Comparison of ENCODE assay signal across 1 cellular context in the genomic region with DNA sequence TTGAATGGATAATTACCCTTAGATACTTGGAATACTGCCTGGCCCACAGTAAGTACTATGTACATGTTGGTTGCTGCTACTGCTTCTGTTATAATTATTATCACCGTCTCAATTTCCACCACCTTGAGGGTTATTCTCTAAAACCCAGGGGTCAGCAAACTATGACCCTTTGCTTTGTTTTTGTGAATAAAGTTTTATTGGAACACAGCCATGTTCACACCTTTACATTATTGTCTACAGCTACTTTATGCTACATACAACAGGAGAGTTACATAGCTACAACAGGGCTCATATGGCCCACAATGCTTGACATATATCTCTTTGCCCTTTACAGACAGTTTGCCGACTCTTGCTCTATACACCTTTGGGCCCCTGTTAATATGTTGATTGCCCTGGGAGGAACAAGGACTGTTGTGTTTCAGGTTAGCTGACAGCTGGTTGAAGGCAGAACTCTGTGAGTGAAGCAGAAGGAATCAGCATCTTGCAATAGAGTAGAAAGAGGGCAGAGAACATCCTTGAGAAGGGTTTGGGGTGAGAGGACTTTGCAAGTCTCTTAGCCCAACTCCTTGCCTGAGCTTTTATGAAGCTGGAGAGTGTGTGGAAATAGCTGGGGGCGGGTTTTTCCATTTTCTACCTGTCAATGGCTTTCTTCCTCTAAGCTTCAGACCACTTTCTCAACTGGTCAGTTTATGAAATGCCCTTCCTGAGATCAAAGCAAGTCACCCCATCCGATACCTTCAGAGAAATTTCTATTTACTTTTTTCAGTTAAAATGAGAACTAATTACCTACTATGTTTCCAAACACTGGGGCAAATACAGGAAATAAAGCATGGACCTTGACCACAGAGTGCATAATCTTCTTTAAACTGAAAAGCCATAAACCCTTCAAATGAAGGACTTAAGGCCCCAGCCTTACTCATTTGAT.
TF ChIP-seq lines count a peak whose summit lies in the region.

No MANE protein-coding gene starts in this region.

TF ChIP-seq in HepG2, 621 proteins besides CTCF, POLR2A, EP300 and RAD21 (continued from another document and continues in another):
- TF ChIP-seq, protein P1, sequence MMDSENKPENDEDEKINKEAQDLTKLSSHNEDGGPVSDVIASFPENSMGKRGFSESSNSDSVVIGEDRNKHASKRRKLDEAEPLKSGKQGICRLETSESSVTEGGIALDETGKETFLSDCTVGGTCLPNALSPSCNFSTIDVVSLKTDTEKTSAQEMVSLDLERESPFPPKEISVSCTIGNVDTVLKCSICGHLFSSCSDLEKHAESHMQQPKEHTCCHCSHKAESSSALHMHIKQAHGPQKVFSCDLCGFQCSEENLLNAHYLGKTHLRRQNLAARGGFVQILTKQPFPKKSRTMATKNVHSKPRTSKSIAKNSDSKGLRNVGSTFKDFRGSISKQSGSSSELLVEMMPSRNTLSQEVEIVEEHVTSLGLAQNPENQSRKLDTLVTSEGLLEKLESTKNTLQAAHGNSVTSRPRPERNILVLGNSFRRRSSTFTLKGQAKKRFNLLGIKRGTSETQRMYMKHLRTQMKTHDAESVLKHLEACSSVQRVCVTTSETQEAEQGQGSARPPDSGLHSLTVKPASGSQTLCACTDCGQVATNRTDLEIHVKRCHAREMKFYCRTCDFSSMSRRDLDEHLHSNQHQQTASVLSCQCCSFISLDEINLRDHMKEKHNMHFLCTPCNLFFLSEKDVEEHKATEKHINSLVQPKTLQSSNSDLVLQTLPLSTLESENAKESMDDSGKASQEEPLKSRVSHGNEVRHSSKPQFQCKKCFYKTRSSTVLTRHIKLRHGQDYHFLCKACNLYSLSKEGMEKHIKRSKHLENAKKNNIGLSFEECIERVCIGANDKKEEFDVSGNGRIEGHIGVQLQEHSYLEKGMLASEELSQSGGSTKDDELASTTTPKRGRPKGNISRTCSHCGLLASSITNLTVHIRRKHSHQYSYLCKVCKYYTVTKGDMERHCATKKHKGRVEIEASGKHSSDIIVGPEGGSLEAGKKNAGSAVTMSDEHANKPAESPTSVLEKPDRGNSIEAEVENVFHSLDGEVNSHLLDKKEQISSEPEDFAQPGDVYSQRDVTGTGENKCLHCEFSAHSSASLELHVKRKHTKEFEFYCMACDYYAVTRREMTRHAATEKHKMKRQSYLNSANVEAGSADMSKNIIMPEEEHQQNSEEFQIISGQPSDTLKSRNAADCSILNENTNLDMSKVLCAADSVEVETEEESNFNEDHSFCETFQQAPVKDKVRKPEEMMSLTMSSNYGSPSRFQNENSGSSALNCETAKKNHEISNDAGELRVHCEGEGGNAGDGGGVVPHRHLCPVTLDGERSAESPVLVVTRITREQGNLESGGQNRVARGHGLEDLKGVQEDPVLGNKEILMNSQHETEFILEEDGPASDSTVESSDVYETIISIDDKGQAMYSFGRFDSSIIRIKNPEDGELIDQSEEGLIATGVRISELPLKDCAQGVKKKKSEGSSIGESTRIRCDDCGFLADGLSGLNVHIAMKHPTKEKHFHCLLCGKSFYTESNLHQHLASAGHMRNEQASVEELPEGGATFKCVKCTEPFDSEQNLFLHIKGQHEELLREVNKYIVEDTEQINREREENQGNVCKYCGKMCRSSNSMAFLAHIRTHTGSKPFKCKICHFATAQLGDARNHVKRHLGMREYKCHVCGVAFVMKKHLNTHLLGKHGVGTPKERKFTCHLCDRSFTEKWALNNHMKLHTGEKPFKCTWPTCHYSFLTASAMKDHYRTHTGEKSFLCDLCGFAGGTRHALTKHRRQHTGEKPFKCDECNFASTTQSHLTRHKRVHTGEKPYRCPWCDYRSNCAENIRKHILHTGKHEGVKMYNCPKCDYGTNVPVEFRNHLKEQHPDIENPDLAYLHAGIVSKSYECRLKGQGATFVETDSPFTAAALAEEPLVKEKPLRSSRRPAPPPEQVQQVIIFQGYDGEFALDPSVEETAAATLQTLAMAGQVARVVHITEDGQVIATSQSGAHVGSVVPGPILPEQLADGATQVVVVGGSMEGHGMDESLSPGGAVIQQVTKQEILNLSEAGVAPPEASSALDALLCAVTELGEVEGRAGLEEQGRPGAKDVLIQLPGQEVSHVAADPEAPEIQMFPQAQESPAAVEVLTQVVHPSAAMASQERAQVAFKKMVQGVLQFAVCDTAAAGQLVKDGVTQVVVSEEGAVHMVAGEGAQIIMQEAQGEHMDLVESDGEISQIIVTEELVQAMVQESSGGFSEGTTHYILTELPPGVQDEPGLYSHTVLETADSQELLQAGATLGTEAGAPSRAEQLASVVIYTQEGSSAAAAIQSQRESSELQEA (CRISPR knock-in tag; IDR thresholded peaks at IDR 0.05; ENCODE audit: not compliant biosample characterization) = no peak
- TF ChIP-seq, protein P2, sequence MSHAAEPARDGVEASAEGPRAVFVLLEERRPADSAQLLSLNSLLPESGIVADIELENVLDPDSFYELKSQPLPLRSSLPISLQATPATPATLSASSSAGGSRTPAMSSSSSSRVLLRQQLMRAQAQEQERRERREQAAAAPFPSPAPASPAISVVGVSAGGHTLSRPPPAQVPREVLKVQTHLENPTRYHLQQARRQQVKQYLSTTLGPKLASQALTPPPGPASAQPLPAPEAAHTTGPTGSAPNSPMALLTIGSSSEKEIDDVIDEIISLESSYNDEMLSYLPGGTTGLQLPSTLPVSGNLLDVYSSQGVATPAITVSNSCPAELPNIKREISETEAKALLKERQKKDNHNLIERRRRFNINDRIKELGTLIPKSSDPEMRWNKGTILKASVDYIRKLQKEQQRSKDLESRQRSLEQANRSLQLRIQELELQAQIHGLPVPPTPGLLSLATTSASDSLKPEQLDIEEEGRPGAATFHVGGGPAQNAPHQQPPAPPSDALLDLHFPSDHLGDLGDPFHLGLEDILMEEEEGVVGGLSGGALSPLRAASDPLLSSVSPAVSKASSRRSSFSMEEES (CRISPR knock-in tag; IDR thresholded peaks at IDR 0.05) = no peak
- TF ChIP-seq HIVEP1 (CRISPR knock-in tag; IDR thresholded peaks at IDR 0.05) = no peak
- TF ChIP-seq ZNF709 (CRISPR knock-in tag; IDR thresholded peaks at IDR 0.05) = no peak
- TF ChIP-seq ZNF629 (CRISPR knock-in tag; conservative IDR thresholded peaks at IDR 0.05) = no peak
- no peak for TF ChIP-seq SYNCRIP (IDR thresholded peaks at IDR 0.05; ENCODE audit: insufficient read depth, low read depth, low read length)
- TF ChIP-seq, protein P3, sequence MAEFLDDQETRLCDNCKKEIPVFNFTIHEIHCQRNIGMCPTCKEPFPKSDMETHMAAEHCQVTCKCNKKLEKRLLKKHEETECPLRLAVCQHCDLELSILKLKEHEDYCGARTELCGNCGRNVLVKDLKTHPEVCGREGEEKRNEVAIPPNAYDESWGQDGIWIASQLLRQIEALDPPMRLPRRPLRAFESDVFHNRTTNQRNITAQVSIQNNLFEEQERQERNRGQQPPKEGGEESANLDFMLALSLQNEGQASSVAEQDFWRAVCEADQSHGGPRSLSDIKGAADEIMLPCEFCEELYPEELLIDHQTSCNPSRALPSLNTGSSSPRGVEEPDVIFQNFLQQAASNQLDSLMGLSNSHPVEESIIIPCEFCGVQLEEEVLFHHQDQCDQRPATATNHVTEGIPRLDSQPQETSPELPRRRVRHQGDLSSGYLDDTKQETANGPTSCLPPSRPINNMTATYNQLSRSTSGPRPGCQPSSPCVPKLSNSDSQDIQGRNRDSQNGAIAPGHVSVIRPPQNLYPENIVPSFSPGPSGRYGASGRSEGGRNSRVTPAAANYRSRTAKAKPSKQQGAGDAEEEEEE (CRISPR knock-in tag; IDR thresholded peaks at IDR 0.05; ENCODE audit: borderline replicate concordance) = no peak
- TF ChIP-seq, protein P4, sequence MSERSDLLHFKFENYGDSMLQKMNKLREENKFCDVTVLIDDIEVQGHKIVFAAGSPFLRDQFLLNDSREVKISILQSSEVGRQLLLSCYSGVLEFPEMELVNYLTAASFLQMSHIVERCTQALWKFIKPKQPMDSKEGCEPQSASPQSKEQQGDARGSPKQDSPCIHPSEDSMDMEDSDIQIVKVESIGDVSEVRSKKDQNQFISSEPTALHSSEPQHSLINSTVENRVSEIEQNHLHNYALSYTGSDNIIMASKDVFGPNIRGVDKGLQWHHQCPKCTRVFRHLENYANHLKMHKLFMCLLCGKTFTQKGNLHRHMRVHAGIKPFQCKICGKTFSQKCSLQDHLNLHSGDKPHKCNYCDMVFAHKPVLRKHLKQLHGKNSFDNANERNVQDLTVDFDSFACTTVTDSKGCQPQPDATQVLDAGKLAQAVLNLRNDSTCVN (CRISPR knock-in tag; IDR thresholded peaks at IDR 0.05; ENCODE audit: borderline replicate concordance) = no peak
- TF ChIP-seq ZNF101 (CRISPR knock-in tag; IDR thresholded peaks at IDR 0.05; ENCODE audit: borderline replicate concordance, low read depth) = no peak
- no peak for TF ChIP-seq SOX6 (IDR thresholded peaks at IDR 0.05)
- no peak for TF ChIP-seq SOX6 (CRISPR knock-in tag; IDR thresholded peaks at IDR 0.05)
- TF ChIP-seq TCF7L2 (IDR thresholded peaks at IDR 0.05; ENCODE audit: low read depth, low read length) = no peak; the same call in 1 of the 2 replicates
- TF ChIP-seq, protein P5, sequence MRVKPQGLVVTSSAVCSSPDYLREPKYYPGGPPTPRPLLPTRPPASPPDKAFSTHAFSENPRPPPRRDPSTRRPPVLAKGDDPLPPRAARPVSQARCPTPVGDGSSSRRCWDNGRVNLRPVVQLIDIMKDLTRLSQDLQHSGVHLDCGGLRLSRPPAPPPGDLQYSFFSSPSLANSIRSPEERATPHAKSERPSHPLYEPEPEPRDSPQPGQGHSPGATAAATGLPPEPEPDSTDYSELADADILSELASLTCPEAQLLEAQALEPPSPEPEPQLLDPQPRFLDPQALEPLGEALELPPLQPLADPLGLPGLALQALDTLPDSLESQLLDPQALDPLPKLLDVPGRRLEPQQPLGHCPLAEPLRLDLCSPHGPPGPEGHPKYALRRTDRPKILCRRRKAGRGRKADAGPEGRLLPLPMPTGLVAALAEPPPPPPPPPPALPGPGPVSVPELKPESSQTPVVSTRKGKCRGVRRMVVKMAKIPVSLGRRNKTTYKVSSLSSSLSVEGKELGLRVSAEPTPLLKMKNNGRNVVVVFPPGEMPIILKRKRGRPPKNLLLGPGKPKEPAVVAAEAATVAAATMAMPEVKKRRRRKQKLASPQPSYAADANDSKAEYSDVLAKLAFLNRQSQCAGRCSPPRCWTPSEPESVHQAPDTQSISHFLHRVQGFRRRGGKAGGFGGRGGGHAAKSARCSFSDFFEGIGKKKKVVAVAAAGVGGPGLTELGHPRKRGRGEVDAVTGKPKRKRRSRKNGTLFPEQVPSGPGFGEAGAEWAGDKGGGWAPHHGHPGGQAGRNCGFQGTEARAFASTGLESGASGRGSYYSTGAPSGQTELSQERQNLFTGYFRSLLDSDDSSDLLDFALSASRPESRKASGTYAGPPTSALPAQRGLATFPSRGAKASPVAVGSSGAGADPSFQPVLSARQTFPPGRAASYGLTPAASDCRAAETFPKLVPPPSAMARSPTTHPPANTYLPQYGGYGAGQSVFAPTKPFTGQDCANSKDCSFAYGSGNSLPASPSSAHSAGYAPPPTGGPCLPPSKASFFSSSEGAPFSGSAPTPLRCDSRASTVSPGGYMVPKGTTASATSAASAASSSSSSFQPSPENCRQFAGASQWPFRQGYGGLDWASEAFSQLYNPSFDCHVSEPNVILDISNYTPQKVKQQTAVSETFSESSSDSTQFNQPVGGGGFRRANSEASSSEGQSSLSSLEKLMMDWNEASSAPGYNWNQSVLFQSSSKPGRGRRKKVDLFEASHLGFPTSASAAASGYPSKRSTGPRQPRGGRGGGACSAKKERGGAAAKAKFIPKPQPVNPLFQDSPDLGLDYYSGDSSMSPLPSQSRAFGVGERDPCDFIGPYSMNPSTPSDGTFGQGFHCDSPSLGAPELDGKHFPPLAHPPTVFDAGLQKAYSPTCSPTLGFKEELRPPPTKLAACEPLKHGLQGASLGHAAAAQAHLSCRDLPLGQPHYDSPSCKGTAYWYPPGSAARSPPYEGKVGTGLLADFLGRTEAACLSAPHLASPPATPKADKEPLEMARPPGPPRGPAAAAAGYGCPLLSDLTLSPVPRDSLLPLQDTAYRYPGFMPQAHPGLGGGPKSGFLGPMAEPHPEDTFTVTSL (CRISPR knock-in tag; IDR thresholded peaks at IDR 0.05; ENCODE audit: borderline replicate concordance) = peak; percentile 40; the same call in 1 of the 2 replicates
- TF ChIP-seq ZNF12 (CRISPR knock-in tag; IDR thresholded peaks at IDR 0.05) = peak; percentile 61; the same call in 1 of the 2 replicates
- no peak for TF ChIP-seq ZNF367 (CRISPR knock-in tag; IDR thresholded peaks at IDR 0.05; ENCODE audit: borderline replicate concordance)
- TF ChIP-seq ZSCAN31 (CRISPR knock-in tag; IDR thresholded peaks at IDR 0.05; ENCODE audit: low read depth) = no peak
- TF ChIP-seq, protein P6, sequence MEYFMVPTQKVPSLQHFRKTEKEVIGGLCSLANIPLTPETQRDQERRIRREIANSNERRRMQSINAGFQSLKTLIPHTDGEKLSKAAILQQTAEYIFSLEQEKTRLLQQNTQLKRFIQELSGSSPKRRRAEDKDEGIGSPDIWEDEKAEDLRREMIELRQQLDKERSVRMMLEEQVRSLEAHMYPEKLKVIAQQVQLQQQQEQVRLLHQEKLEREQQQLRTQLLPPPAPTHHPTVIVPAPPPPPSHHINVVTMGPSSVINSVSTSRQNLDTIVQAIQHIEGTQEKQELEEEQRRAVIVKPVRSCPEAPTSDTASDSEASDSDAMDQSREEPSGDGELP (IDR thresholded peaks at IDR 0.05; ENCODE audit: borderline replicate concordance, low read depth) = no peak; the same call in 1 of the 2 replicates
- TF ChIP-seq GZF1 (CRISPR knock-in tag; IDR thresholded peaks at IDR 0.05) = no peak
- TF ChIP-seq ZNF350 (CRISPR knock-in tag; IDR thresholded peaks at IDR 0.05; ENCODE audit: borderline replicate concordance, low read depth) = no peak
- TF ChIP-seq, protein P7, sequence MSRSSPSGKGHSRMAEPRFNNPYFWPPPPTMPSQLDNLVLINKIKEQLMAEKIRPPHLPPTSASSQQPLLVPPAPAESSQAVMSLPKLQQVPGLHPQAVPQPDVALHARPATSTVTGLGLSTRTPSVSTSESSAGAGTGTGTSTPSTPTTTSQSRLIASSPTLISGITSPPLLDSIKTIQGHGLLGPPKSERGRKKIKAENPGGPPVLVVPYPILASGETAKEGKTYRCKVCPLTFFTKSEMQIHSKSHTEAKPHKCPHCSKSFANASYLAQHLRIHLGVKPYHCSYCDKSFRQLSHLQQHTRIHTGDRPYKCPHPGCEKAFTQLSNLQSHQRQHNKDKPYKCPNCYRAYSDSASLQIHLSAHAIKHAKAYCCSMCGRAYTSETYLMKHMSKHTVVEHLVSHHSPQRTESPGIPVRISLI (CRISPR knock-in tag; IDR thresholded peaks at IDR 0.05; ENCODE audit: borderline replicate concordance) = no peak
- TF ChIP-seq ZBTB7B (CRISPR knock-in tag; IDR thresholded peaks at IDR 0.05) = no peak
- TF ChIP-seq ZNF234 (CRISPR knock-in tag; conservative IDR thresholded peaks at IDR 0.05) = no peak
- TF ChIP-seq KDM5B (CRISPR knock-in tag; IDR thresholded peaks at IDR 0.05; ENCODE audit: borderline replicate concordance) = no peak
- peak; percentile 69 for TF ChIP-seq NCOA2 (CRISPR knock-in tag; IDR thresholded peaks at IDR 0.05)
- TF ChIP-seq DNMT1 (CRISPR knock-in tag; IDR thresholded peaks at IDR 0.05) = no peak
- TF ChIP-seq ZFP36L2 (CRISPR knock-in tag; IDR thresholded peaks at IDR 0.05) = no peak
- TF ChIP-seq XBP1 (CRISPR knock-in tag; IDR thresholded peaks at IDR 0.05) = no peak
- TF ChIP-seq FOXP1 (IDR thresholded peaks at IDR 0.05) = no peak
- TF ChIP-seq FOXP1 (CRISPR knock-in tag; IDR thresholded peaks at IDR 0.05) = peak; percentile 32
- no peak for TF ChIP-seq KAT8 (CRISPR knock-in tag; IDR thresholded peaks at IDR 0.05)
- TF ChIP-seq ATF7-NPFF (CRISPR knock-in tag; IDR thresholded peaks at IDR 0.05; ENCODE audit: low read depth) = no peak
- no peak for TF ChIP-seq CEBPB (IDR thresholded peaks at IDR 0.05; ENCODE audit: borderline replicate concordance, low read depth, low read length)
- TF ChIP-seq ZNF354B (CRISPR knock-in tag; IDR thresholded peaks at IDR 0.05) = no peak
- TF ChIP-seq GATA4 (IDR thresholded peaks at IDR 0.05; ENCODE audit: borderline replicate concordance, low read depth) = peak; percentile 15; the same call in 1 of the 2 replicates
- TF ChIP-seq HNF4G (IDR thresholded peaks at IDR 0.05; ENCODE audit: borderline replicate concordance, low read depth, low read length) = 0 out of 2 replicates have a peak, but pooled peaks have one; percentile 49
- TF ChIP-seq HNF4G (CRISPR knock-in tag; IDR thresholded peaks at IDR 0.05; ENCODE audit: borderline replicate concordance, low read depth) = no peak
